ENCODE assay signal across 1 cellular context in genomic region chr11:64097468-64098317, GRCh38.
TF ChIP-seq lines count a peak whose summit lies in the region.

No MANE protein-coding gene starts in this region.

TF ChIP-seq in H1, 55 proteins besides CTCF, POLR2A, EP300 and RAD21:
- no peak for TF ChIP-seq SRF (IDR thresholded peaks at IDR 0.05; ENCODE audit: low read depth, low read length)
- no peak for TF ChIP-seq GABPA (IDR thresholded peaks at IDR 0.05; ENCODE audit: borderline replicate concordance, insufficient read depth, low read length)
- TF ChIP-seq CHD2 (IDR thresholded peaks at IDR 0.05; ENCODE audit: low read length): no peak
- no peak for TF ChIP-seq SUZ12 (IDR thresholded peaks at IDR 0.05; ENCODE audit: low read length)
- no peak for TF ChIP-seq NANOG (IDR thresholded peaks at IDR 0.05; ENCODE audit: insufficient read depth, low read depth, low read length, poor library complexity, severe bottlenecking)
- no peak for TF ChIP-seq FOSL1 (IDR thresholded peaks at IDR 0.05; ENCODE audit: insufficient read depth, low read depth, low read length)
- TF ChIP-seq SP4 (IDR thresholded peaks at IDR 0.05; ENCODE audit: low read length): no peak
- TF ChIP-seq TCF12 (IDR thresholded peaks at IDR 0.05; ENCODE audit: low read depth, low read length): no peak
- no peak for TF ChIP-seq RBBP5 (IDR thresholded peaks at IDR 0.05; ENCODE audit: borderline replicate concordance, low read depth, low read length)
- TF ChIP-seq E2F6 (IDR thresholded peaks at IDR 0.05): no peak
- TF ChIP-seq BACH1 (IDR thresholded peaks at IDR 0.05; ENCODE audit: low read length): no peak
- TF ChIP-seq NRF1 (IDR thresholded peaks at IDR 0.05; ENCODE audit: low read depth, low read length): no peak
- no peak for TF ChIP-seq TBP (IDR thresholded peaks at IDR 0.05; ENCODE audit: low read depth, low read length)
- TF ChIP-seq RXRA (IDR thresholded peaks at IDR 0.05; ENCODE audit: insufficient read depth, low read depth, low read length): no peak
- no peak for TF ChIP-seq CTBP2 (IDR thresholded peaks at IDR 0.05; ENCODE audit: borderline replicate concordance, insufficient read depth, insufficient read length, low read length)
- TF ChIP-seq KDM1A (IDR thresholded peaks at IDR 0.05; ENCODE audit: borderline replicate concordance, low read length): no peak
TF ChIP-seq in H1: peak in this region for 0.
